ENCODE assay signal across 15 cellular contexts in genomic region chr4:6085028-6085942, GRCh38.
A peak's percentile ranks its signal among the peaks of the same experiment; 100 is the strongest.
DNase-seq lines count a peak whose midpoint lies in the region; ATAC-seq and TF ChIP-seq lines count a peak whose summit lies in the region.
"Had no signal": no experiment of that assay in that cellular context is flagged by ENCODE, and none has a peak within 500 bp of the region (broad histone marks: within the 10 kb centered on the region; RNA-seq: fewer than 3 reads in every experiment).

No MANE protein-coding gene starts in this region.

- no peak overlapping the region for H2AFZ ChIP-seq in neuronal stem cell (ENCODE audit: low read length)

- no peak overlapping the region for H3K14ac ChIP-seq in neuronal stem cell (ENCODE audit: low read length)

- no peaks in the 10 kb centered on the region for H3K79me1 ChIP-seq in neuronal stem cell (ENCODE audit: low read depth, low read length)

- peak overlapping the region; percentile 22 for H3K23ac ChIP-seq in neuronal stem cell (ENCODE audit: low read depth, low read length, poor library complexity)

- peak; percentile 20 for ATAC-seq in aorta (ENCODE audit: low FRiP score)
- no peak for ATAC-seq in GM19351 (IDR thresholded peaks at IDR 0.05; ENCODE audit: unreplicated experiment)

- H3K27me3 ChIP-seq in layer of hippocampus (ENCODE audit: control insufficient read depth, insufficient read depth, low read length): peaks cover 2% of the 10 kb centered on the region
- H3K27me3 ChIP-seq in neuronal stem cell (ENCODE audit: control insufficient read depth in 3 of 3, insufficient read depth in 3 of 3, low read depth in 1 of 3, low read length in 3 of 3): peaks cover 0 to 3% (median 0%) of the 10 kb centered on the region in 3 experiments
- no peaks in the 10 kb centered on the region for H3K27me3 ChIP-seq in aorta (ENCODE audit: control insufficient read depth in 1 of 2, insufficient read depth in 2 of 2, low read length in 1 of 2)

- intact Hi-C loops in aorta (cut with DNase I): loop anchor here in 1 of 2 donors (5.0 kb wide), 1 partner anchor 88 kb away; no protein-coding TSS in a partner anchor

- POLR2A ChIA-PET in HEK293T (lab: Yijun Ruan, JAX): no interaction called here

- H3K4ac ChIP-seq in neuronal stem cell (ENCODE audit: low read length): no peak overlapping the region

- no peak overlapping the region for H2AK5ac ChIP-seq in neuronal stem cell (ENCODE audit: low read depth, low read length)

- no peak overlapping the region for H3K4me3 ChIP-seq in neuronal stem cell (ENCODE audit: low read length in 2 of 2)
- no peak overlapping the region for H3K4me3 ChIP-seq in aorta (ENCODE audit: low read length in 2 of 2)
- H3K4me3 ChIP-seq: HAP-1 had no signal

- no CpG with 5 or more reads among the region's 21 CpGs for WGBS in neuronal stem cell (ENCODE audit: extremely low coverage in 2 of 2, insufficient read length in 2 of 2, insufficient replicate concordance in 1 of 2), 2 donors
- 84 to 86% methylated on average over 21 of the region's 21 CpGs for WGBS in aorta, 2 donors

- CTCF ChIA-PET in HEK293T (lab: Yijun Ruan, JAX): interaction anchor here (0.5 to 1.4 kb wide), 2 partner anchors 26 to 87 kb away, joined by 3 to 8 read pairs; no protein-coding TSS in a partner anchor

- H3K36me3 ChIP-seq in neuronal stem cell (replicated peaks in 1 of 2; ENCODE audit: control insufficient read depth in 2 of 2, insufficient read depth in 2 of 2, low read length in 2 of 2) (no peaks in the 10 kb centered on the region), aorta (ENCODE audit: control insufficient read depth in 1 of 2, insufficient read depth in 2 of 2, low read length in 1 of 2) (no peaks in the 10 kb centered on the region)
- H3K36me3 ChIP-seq: HAP-1 had no signal

- no peak overlapping the region for H2BK12ac ChIP-seq in neuronal stem cell (ENCODE audit: low read length)

- DNase-seq in activated effector memory CD4-positive, alpha-beta T cell treated with anti-CD3 and anti-CD28 coated beads, Interleukin-2, amount 50 U/mL, for 16 hours: peak; percentile 53
- no peak for DNase-seq in activated effector memory CD4-positive, alpha-beta T cell treated with Interleukin-2 at 50 U/mL for 16 hours
- DNase-seq in neuronal stem cell (ENCODE audit: low spot score) (no peak), aorta (no peak), HEK293T (ENCODE audit: extremely low spot score) (no peak)
- no peak for DNase-seq in stimulated activated CD4-positive, alpha-beta T cell treated with anti-CD3 and anti-CD28 coated beads, Interleukin-2, amount 100 ng/mL, for 24 hours
- DNase-seq: Caco-2; CD8-positive, alpha-beta memory T cell; DND-41; GDM1; HFFc6 had no signal

- H3K9ac ChIP-seq in neuronal stem cell (ENCODE audit: low read depth, low read length, poor library complexity): peak overlapping the region; percentile 33

- H3K18ac ChIP-seq in neuronal stem cell (ENCODE audit: low read length): no peak overlapping the region

- no peak overlapping the region for H2BK5ac ChIP-seq in neuronal stem cell (ENCODE audit: low read length)

- H3K9me3 ChIP-seq in neuronal stem cell (replicated peaks in 1 of 2; ENCODE audit: control insufficient read depth in 2 of 2, insufficient read depth in 1 of 2, low read depth in 1 of 2, low read length in 2 of 2) (no peaks in the 10 kb centered on the region), aorta (ENCODE audit: control insufficient read depth, low read length) (no peaks in the 10 kb centered on the region)
- H3K9me3 ChIP-seq: Caco-2, HAP-1 had no signal

- H2BK15ac ChIP-seq in neuronal stem cell (ENCODE audit: low read length): no peak overlapping the region

- H3K4me1 ChIP-seq in neuronal stem cell (ENCODE audit: control insufficient read depth in 2 of 2, insufficient read depth in 1 of 2, low read depth in 1 of 2, low read length in 2 of 2): no peaks in the 10 kb centered on the region
- H3K4me1 ChIP-seq in aorta (ENCODE audit: control insufficient read depth in 1 of 2, insufficient read depth in 2 of 2, low read length in 2 of 2): no peaks in the 10 kb centered on the region
- H3K4me1 ChIP-seq: Caco-2, HAP-1 had no signal

- H4K91ac ChIP-seq in neuronal stem cell (ENCODE audit: low read depth, low read length, poor library complexity): no peak overlapping the region

- no peak overlapping the region for H4K8ac ChIP-seq in neuronal stem cell (ENCODE audit: low read depth, low read length)

- H2BK120ac ChIP-seq in neuronal stem cell (ENCODE audit: low read depth, low read length): no peak overlapping the region

- no peak overlapping the region for H3K4me2 ChIP-seq in neuronal stem cell (ENCODE audit: insufficient read depth, low read length, poor library complexity, severe bottlenecking)

- peak overlapping the region; percentile 18 for H3K27ac ChIP-seq in layer of hippocampus (ENCODE audit: low read depth, low read length)
- H3K27ac ChIP-seq in neuronal stem cell (replicated peaks; ENCODE audit: low read length): no peak overlapping the region
- H3K27ac ChIP-seq in aorta (ENCODE audit: low read depth in 1 of 2, low read length in 2 of 2): no peak overlapping the region
- H3K27ac ChIP-seq: 22Rv1 had no signal

TF ChIP-seq in HEK293T, 16 proteins besides CTCF, POLR2A, EP300 and RAD21:
- TF ChIP-seq LEF1 (IDR thresholded peaks at IDR 0.05; ENCODE audit: borderline replicate concordance) (no peak), HDGF (IDR thresholded peaks at IDR 0.05; ENCODE audit: borderline replicate concordance) (no peak), ELF4 (IDR thresholded peaks at IDR 0.05) (no peak), BHLHE40 (IDR thresholded peaks at IDR 0.05; ENCODE audit: borderline replicate concordance) (no peak), CTBP1 (IDR thresholded peaks at IDR 0.05; ENCODE audit: borderline replicate concordance) (no peak), NFRKB (IDR thresholded peaks at IDR 0.05) (no peak), L3MBTL2 (conservative IDR thresholded peaks at IDR 0.05) (no peak), ARNT (IDR thresholded peaks at IDR 0.05) (no peak), SP1 (IDR thresholded peaks at IDR 0.05) (no peak), FOXM1 (IDR thresholded peaks at IDR 0.05; ENCODE audit: borderline replicate concordance) (no peak), SUZ12 (IDR thresholded peaks at IDR 0.05) (no peak), TARDBP (IDR thresholded peaks at IDR 0.05) (no peak)
- TF ChIP-seq, protein P1, sequence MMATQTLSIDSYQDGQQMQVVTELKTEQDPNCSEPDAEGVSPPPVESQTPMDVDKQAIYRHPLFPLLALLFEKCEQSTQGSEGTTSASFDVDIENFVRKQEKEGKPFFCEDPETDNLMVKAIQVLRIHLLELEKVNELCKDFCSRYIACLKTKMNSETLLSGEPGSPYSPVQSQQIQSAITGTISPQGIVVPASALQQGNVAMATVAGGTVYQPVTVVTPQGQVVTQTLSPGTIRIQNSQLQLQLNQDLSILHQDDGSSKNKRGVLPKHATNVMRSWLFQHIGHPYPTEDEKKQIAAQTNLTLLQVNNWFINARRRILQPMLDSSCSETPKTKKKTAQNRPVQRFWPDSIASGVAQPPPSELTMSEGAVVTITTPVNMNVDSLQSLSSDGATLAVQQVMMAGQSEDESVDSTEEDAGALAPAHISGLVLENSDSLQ (IDR thresholded peaks at IDR 0.05): no peak
